9 cellular contexts compared by ENCODE assay signal in genomic region chr3:71512000-71512399, GRCh38.
DNase-seq lines count a peak whose midpoint lies in the region; ATAC-seq and TF ChIP-seq lines count a peak whose summit lies in the region.
"Had no signal": no experiment of that assay in that cellular context is flagged by ENCODE, and none has a peak within 500 bp of the region (broad histone marks: within the 10 kb centered on the region; RNA-seq: fewer than 3 reads in every experiment).

No MANE protein-coding gene starts in this region.

- H3K9ac ChIP-seq in SK-N-SH: peak overlapping the region; percentile 42; the same call in 1 of the 2 replicates

- H3K27ac Mint-ChIP-seq in activated naive CD8-positive, alpha-beta T cell treated with anti-CD3 and anti-CD28 coated beads, Interleukin-2, amount 10 ng/mL, durations not matched to agents 7 days and 5 days: peak overlapping the region; percentile 17
- H3K27ac Mint-ChIP-seq: T-helper 1 cell treated with Interleukin-12 subunit alpha and Interleukin-12 subunit beta and Interleukin-4 antibody, amounts not matched to agents 30 μg/mL and 1 μg/mL, for 36 hours had no signal

- CTCF ChIA-PET in SK-N-SH (lab: Yijun Ruan, JAX): interaction anchor here (1.3 kb wide), 1 partner anchor 115 kb away, joined by 3 read pairs; no protein-coding TSS in a partner anchor

- TF ChIP-seq RAD21 in SK-N-SH (IDR thresholded peaks at IDR 0.05; ENCODE audit: low read length): peak; percentile 29; the same call in 1 of the 2 replicates

- H3K9me2 ChIP-seq in SK-N-SH: no peaks in the 10 kb centered on the region

- POLR2A ChIA-PET in SK-N-SH (lab: Yijun Ruan, JAX): no interaction called here
- POLR2A ChIA-PET in activated naive CD8-positive, alpha-beta T cell treated with anti-CD3 and anti-CD28 coated beads, Interleukin-2, amount 10 ng/mL, durations not matched to agents 7 days and 5 days (lab: Charles Lee): interaction anchor here (1.0 kb wide), 1 partner anchor 26 kb away, joined by 3 read pairs; no protein-coding TSS in a partner anchor

- peaks cover 86% of the 10 kb centered on the region for H3K79me2 ChIP-seq in SK-N-SH (ENCODE audit: insufficient read depth)

- H3K27me3 Mint-ChIP-seq in activated naive CD8-positive, alpha-beta T cell treated with anti-CD3 and anti-CD28 coated beads, Interleukin-2, amount 10 ng/mL, durations not matched to agents 7 days and 5 days: no peaks in the 10 kb centered on the region

- TF ChIP-seq EP300 in SK-N-SH (IDR thresholded peaks at IDR 0.05; ENCODE audit: borderline replicate concordance in 1 of 2, low read depth in 1 of 2, low read length in 1 of 2): no peak

- no peaks in the 10 kb centered on the region for H3K27me3 ChIP-seq in SK-N-SH (ENCODE audit: insufficient read depth)
- no peaks in the 10 kb centered on the region for H3K27me3 ChIP-seq in dorsolateral prefrontal cortex

- no peak overlapping the region for H2AFZ ChIP-seq in SK-N-SH (ENCODE audit: low read depth)

- H3K4me3 ChIP-seq in SK-N-SH (ENCODE audit: low read depth in 2 of 2, low read length in 1 of 2): no peak overlapping the region
- no peak overlapping the region for H3K4me3 ChIP-seq in dorsolateral prefrontal cortex

- peaks cover 40% of the 10 kb centered on the region for H3F3A ChIP-seq in SK-N-SH (replicated peaks; ENCODE audit: insufficient read depth)

- no peak for DNase-seq in SK-N-SH
- DNase-seq in Kasumi-1 (lab: John Stamatoyannopoulos, UW): peak; percentile 15 to 21
- DNase-seq in activated naive CD8-positive, alpha-beta T cell treated with anti-CD3 and anti-CD28 coated beads, Interleukin-2, amount 10 ng/mL, durations not matched to agents 7 days and 5 days: no peak
- peak; percentile 11 to 56 for DNase-seq in stimulated activated CD4-positive, alpha-beta T cell treated with anti-CD3 and anti-CD28 coated beads, Interleukin-4, amount 100 ng/mL, for 4 hours
- DNase-seq in dorsolateral prefrontal cortex: no peak
- no peak for DNase-seq in NCI-H526 treated with DMSO at 0.1 percent for 48 hours (lab: John Stamatoyannopoulos, UW)
- no peak for DNase-seq in SK-N-DZ (ENCODE audit: low spot score)

- no peak for ATAC-seq in SK-N-SH treated with all-trans-retinoic acid at 6 μM for 48 hours
- ATAC-seq in activated naive CD8-positive, alpha-beta T cell treated with anti-CD3 and anti-CD28 coated beads, Interleukin-2, amount 10 ng/mL, durations not matched to agents 7 days and 5 days (ENCODE audit: low read depth): peak; percentile 99

- H3K4me2 ChIP-seq in SK-N-SH: 0 out of 2 replicates have a peak overlapping the region, but pooled peaks have one; percentile 21

- peak overlapping the region; percentile 47 to 92; a peak in 3 of 4 replicates for H3K27ac ChIP-seq in SK-N-SH (ENCODE audit: low read depth in 2 of 2, low read length in 1 of 2)
- H3K27ac ChIP-seq in dorsolateral prefrontal cortex: no peak overlapping the region

- no peaks in the 10 kb centered on the region for H3K36me3 ChIP-seq in SK-N-SH (replicated peaks in 1 of 2; ENCODE audit: control insufficient read depth in 1 of 2, insufficient read depth in 2 of 2, low read length in 1 of 2)

- intact Hi-C loops in dorsolateral prefrontal cortex (cut with DNase I): no loop called here

- H3K4me1 ChIP-seq in SK-N-SH (ENCODE audit: control insufficient read depth in 1 of 2, insufficient read depth in 2 of 2, low read depth in 1 of 2, low read length in 1 of 2): peaks cover 9 to 39% of the 10 kb centered on the region in 2 experiments; a peak in 3 of 4 replicates

- no peaks in the 10 kb centered on the region for H4K20me1 ChIP-seq in SK-N-SH (ENCODE audit: insufficient read depth)

- H3K36me3 Mint-ChIP-seq in activated naive CD8-positive, alpha-beta T cell treated with anti-CD3 and anti-CD28 coated beads, Interleukin-2, amount 10 ng/mL, durations not matched to agents 7 days and 5 days: peaks cover 3% of the 10 kb centered on the region

- no peaks in the 10 kb centered on the region for H3K9me3 Mint-ChIP-seq in activated naive CD8-positive, alpha-beta T cell treated with anti-CD3 and anti-CD28 coated beads, Interleukin-2, amount 10 ng/mL, durations not matched to agents 7 days and 5 days
- H3K9me3 Mint-ChIP-seq: T-helper 1 cell treated with Interleukin-12 subunit alpha and Interleukin-12 subunit beta and Interleukin-4 antibody, amounts not matched to agents 30 μg/mL and 1 μg/mL, for 36 hours had no signal

- H3K4me1 Mint-ChIP-seq in activated naive CD8-positive, alpha-beta T cell treated with anti-CD3 and anti-CD28 coated beads, Interleukin-2, amount 10 ng/mL, durations not matched to agents 7 days and 5 days: peaks cover 17% of the 10 kb centered on the region

- H3K9me3 ChIP-seq in SK-N-SH: no peaks in the 10 kb centered on the region

- TF ChIP-seq CTCF in SK-N-SH (IDR thresholded peaks at IDR 0.05) (peak; percentile 13; the same call in 1 of the 2 replicates), dorsolateral prefrontal cortex (IDR thresholded peaks at IDR 0.05 in 54 of 56, conservative IDR thresholded peaks at IDR 0.05 in 2 of 56; ENCODE audit: low read depth in 1 of 56, partially characterized antibody in 56 of 56) (no peak)

- H3K4me3 Mint-ChIP-seq in activated naive CD8-positive, alpha-beta T cell treated with anti-CD3 and anti-CD28 coated beads, Interleukin-2, amount 10 ng/mL, durations not matched to agents 7 days and 5 days: peak overlapping the region; percentile 9
- H3K4me3 Mint-ChIP-seq: T-helper 1 cell treated with Interleukin-12 subunit alpha and Interleukin-12 subunit beta and Interleukin-4 antibody, amounts not matched to agents 30 μg/mL and 1 μg/mL, for 36 hours had no signal

- 94% methylated on average over 3 of the region's 3 CpGs for WGBS in SK-N-SH (ENCODE audit: low lambda C conversion rate)

TF ChIP-seq in SK-N-SH, 30 proteins besides CTCF, POLR2A, EP300 and RAD21 (continues in another document):
- TF ChIP-seq FOXM1 (IDR thresholded peaks at IDR 0.05; ENCODE audit: low read depth): no peak
- TF ChIP-seq ELF1 (IDR thresholded peaks at IDR 0.05): no peak
- TF ChIP-seq TCF12 (IDR thresholded peaks at IDR 0.05): no peak
- no peak for TF ChIP-seq TAF1 (IDR thresholded peaks at IDR 0.05; ENCODE audit: borderline replicate concordance, low read depth, low read length)
- TF ChIP-seq RXRA (IDR thresholded peaks at IDR 0.05; ENCODE audit: borderline replicate concordance, low read depth): no peak
- TF ChIP-seq, protein P1, sequence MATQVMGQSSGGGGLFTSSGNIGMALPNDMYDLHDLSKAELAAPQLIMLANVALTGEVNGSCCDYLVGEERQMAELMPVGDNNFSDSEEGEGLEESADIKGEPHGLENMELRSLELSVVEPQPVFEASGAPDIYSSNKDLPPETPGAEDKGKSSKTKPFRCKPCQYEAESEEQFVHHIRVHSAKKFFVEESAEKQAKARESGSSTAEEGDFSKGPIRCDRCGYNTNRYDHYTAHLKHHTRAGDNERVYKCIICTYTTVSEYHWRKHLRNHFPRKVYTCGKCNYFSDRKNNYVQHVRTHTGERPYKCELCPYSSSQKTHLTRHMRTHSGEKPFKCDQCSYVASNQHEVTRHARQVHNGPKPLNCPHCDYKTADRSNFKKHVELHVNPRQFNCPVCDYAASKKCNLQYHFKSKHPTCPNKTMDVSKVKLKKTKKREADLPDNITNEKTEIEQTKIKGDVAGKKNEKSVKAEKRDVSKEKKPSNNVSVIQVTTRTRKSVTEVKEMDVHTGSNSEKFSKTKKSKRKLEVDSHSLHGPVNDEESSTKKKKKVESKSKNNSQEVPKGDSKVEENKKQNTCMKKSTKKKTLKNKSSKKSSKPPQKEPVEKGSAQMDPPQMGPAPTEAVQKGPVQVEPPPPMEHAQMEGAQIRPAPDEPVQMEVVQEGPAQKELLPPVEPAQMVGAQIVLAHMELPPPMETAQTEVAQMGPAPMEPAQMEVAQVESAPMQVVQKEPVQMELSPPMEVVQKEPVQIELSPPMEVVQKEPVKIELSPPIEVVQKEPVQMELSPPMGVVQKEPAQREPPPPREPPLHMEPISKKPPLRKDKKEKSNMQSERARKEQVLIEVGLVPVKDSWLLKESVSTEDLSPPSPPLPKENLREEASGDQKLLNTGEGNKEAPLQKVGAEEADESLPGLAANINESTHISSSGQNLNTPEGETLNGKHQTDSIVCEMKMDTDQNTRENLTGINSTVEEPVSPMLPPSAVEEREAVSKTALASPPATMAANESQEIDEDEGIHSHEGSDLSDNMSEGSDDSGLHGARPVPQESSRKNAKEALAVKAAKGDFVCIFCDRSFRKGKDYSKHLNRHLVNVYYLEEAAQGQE (IDR thresholded peaks at IDR 0.05; ENCODE audit: low read depth, low read length): no peak
- no peak for TF ChIP-seq FOXJ3 (CRISPR knock-in tag; IDR thresholded peaks at IDR 0.05)

TF ChIP-seq in SK-N-SH treated with all-trans-retinoic acid at 6 μM for 48 hours, 23 proteins besides CTCF, POLR2A, EP300 and RAD21 (continues in another document):
- TF ChIP-seq CSDC2 (CRISPR knock-in tag; IDR thresholded peaks at IDR 0.05): no peak
- no peak for TF ChIP-seq OSR1 (CRISPR knock-in tag; IDR thresholded peaks at IDR 0.05)
- no peak for TF ChIP-seq SNAI2 (CRISPR knock-in tag; IDR thresholded peaks at IDR 0.05)
- TF ChIP-seq ZFP3 (CRISPR knock-in tag; IDR thresholded peaks at IDR 0.05): no peak
- TF ChIP-seq, protein P2, sequence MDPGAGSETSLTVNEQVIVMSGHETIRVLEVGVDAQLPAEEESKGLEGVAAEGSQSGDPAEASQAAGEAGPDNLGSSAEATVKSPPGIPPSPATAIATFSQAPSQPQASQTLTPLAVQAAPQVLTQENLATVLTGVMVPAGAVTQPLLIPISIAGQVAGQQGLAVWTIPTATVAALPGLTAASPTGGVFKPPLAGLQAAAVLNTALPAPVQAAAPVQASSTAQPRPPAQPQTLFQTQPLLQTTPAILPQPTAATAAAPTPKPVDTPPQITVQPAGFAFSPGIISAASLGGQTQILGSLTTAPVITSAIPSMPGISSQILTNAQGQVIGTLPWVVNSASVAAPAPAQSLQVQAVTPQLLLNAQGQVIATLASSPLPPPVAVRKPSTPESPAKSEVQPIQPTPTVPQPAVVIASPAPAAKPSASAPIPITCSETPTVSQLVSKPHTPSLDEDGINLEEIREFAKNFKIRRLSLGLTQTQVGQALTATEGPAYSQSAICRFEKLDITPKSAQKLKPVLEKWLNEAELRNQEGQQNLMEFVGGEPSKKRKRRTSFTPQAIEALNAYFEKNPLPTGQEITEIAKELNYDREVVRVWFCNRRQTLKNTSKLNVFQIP (CRISPR knock-in tag; IDR thresholded peaks at IDR 0.05; ENCODE audit: borderline replicate concordance, low read depth): no peak
- TF ChIP-seq, protein P3, sequence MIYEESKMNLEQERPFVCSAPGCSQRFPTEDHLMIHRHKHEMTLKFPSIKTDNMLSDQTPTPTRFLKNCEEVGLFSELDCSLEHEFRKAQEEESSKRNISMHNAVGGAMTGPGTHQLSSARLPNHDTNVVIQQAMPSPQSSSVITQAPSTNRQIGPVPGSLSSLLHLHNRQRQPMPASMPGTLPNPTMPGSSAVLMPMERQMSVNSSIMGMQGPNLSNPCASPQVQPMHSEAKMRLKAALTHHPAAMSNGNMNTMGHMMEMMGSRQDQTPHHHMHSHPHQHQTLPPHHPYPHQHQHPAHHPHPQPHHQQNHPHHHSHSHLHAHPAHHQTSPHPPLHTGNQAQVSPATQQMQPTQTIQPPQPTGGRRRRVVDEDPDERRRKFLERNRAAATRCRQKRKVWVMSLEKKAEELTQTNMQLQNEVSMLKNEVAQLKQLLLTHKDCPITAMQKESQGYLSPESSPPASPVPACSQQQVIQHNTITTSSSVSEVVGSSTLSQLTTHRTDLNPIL (CRISPR knock-in tag; IDR thresholded peaks at IDR 0.05; ENCODE audit: low read depth): no peak

Comparison
In these comparisons a context has a peak if more than half of its experiments do, and no peak if none do; other contexts are left out.
1. DNase-seq: peak in Kasumi-1 (2 of 2) and stimulated activated CD4-positive, alpha-beta T cell treated with anti-CD3 and anti-CD28 coated beads, Interleukin-4, amount 100 ng/mL, for 4 hours (2 of 2); none in SK-N-SH (single experiment), activated naive CD8-positive, alpha-beta T cell treated with anti-CD3 and anti-CD28 coated beads, Interleukin-2, amount 10 ng/mL, durations not matched to agents 7 days and 5 days (single experiment), dorsolateral prefrontal cortex (0 of 10), NCI-H526 treated with DMSO at 0.1 percent for 48 hours (single experiment) and SK-N-DZ (single experiment).
2. H3K27ac ChIP-seq: peak in SK-N-SH (2 of 2); none in dorsolateral prefrontal cortex (0 of 59).